Comparison of ENCODE assay signal across 1 cellular context in the genomic region with DNA sequence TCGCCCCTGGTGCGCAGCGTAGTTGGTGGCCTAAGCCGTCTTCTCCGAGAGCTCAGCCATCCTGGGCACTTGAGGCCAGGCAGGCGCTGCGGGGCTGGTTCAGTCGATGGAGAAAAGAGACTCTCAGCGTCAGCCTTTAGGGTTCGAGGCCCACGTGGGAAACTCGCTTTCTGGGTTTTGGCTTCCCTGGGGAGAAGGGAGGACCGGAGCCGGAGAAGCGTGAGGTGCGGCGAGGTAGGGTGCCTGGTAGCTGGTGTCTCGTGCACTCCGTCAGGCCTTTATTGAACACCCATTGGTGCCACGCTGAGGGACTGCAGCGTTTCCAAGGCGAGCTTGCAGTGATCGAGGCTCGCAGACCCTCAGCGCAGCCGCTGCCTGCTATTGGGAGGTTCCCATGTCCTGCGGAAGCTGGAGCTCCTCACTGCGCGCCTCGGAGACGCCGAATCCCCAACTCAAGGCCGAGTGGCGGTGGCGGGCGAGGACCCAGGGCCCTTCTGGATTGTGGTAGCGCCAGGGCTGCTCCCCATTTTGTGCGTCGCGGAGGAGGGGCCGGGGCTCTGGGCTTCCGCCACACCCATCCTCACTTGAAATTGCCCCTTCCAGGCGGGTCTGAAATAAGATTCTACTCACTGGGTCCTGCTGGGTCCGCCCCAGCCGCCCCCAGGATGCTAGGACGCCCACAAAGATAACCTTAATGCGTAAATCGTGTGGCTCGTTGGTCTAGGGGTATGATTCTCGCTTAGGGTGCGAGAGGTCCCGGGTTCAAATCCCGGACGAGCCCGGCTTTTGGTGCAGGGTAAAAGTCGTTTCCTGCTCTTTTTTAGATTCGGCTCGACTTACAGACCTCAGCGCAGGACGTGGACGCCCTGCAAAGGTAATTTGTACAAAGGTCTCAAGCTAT.
A peak's percentile ranks its signal among the peaks of the same experiment; 100 is the strongest.
TF ChIP-seq lines count a peak whose summit lies in the region.

No MANE protein-coding gene starts in this region.

TF ChIP-seq in K562, 482 proteins besides CTCF, POLR2A, EP300 and RAD21 (continues in another document):
- TF ChIP-seq, protein P1, sequence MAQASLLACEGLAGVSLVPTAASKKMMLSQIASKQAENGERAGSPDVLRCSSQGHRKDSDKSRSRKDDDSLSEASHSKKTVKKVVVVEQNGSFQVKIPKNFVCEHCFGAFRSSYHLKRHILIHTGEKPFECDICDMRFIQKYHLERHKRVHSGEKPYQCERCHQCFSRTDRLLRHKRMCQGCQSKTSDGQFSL (CRISPR knock-in tag; IDR thresholded peaks at IDR 0.05) = no peak
- TF ChIP-seq, protein P1 (tag; IDR thresholded peaks at IDR 0.05) = no peak
- TF ChIP-seq ARID3A (IDR thresholded peaks at IDR 0.05; ENCODE audit: borderline replicate concordance, low read depth, low read length) = no peak
- no peak for TF ChIP-seq ZNF780A (CRISPR knock-in tag; IDR thresholded peaks at IDR 0.05)
- TF ChIP-seq RERE (CRISPR knock-in tag; IDR thresholded peaks at IDR 0.05; ENCODE audit: borderline replicate concordance) = no peak
- TF ChIP-seq PRMT5 (CRISPR knock-in tag; IDR thresholded peaks at IDR 0.05) = 0 out of 2 replicates have a peak, but pooled peaks have one; percentile 37
- TF ChIP-seq ZFP36 (IDR thresholded peaks at IDR 0.05; ENCODE audit: low read depth, low read length, partially characterized antibody) = no peak
- no peak; the same call in 1 of the 2 replicates for TF ChIP-seq ELF1 (tag; IDR thresholded peaks at IDR 0.05)
- no peak for TF ChIP-seq ZNF197 (CRISPR knock-in tag; IDR thresholded peaks at IDR 0.05; ENCODE audit: low read depth)
- TF ChIP-seq PTTG1 (tag; IDR thresholded peaks at IDR 0.05; ENCODE audit: low read depth) = no peak
- TF ChIP-seq SLC30A9 (CRISPR knock-in tag; IDR thresholded peaks at IDR 0.05) = no peak
- no peak for TF ChIP-seq GABPB2 (CRISPR knock-in tag; conservative IDR thresholded peaks at IDR 0.05)
- no peak for TF ChIP-seq SRSF3 (IDR thresholded peaks at IDR 0.05; ENCODE audit: insufficient read depth, low read length)
- no peak for TF ChIP-seq CBX3 (IDR thresholded peaks at IDR 0.05; ENCODE audit: borderline replicate concordance in 1 of 2, low read length in 2 of 2)
- TF ChIP-seq IRF1 (CRISPR knock-in tag; IDR thresholded peaks at IDR 0.05; ENCODE audit: borderline replicate concordance) = no peak
- TF ChIP-seq DNMT1 (IDR thresholded peaks at IDR 0.05) = no peak
- no peak for TF ChIP-seq ELF4 (CRISPR knock-in tag; IDR thresholded peaks at IDR 0.05)
- no peak for TF ChIP-seq MCM5 (IDR thresholded peaks at IDR 0.05; ENCODE audit: low read depth)
- TF ChIP-seq, protein P2, sequence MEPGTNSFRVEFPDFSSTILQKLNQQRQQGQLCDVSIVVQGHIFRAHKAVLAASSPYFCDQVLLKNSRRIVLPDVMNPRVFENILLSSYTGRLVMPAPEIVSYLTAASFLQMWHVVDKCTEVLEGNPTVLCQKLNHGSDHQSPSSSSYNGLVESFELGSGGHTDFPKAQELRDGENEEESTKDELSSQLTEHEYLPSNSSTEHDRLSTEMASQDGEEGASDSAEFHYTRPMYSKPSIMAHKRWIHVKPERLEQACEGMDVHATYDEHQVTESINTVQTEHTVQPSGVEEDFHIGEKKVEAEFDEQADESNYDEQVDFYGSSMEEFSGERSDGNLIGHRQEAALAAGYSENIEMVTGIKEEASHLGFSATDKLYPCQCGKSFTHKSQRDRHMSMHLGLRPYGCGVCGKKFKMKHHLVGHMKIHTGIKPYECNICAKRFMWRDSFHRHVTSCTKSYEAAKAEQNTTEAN (CRISPR knock-in tag; IDR thresholded peaks at IDR 0.05) = no peak
- TF ChIP-seq HBP1 (CRISPR knock-in tag; IDR thresholded peaks at IDR 0.05) = no peak
- 0 out of 2 replicates have a peak, but pooled peaks have one; percentile 36 for TF ChIP-seq TCF7 (IDR thresholded peaks at IDR 0.05; ENCODE audit: borderline replicate concordance)
- TF ChIP-seq SIX5 (IDR thresholded peaks at IDR 0.05; ENCODE audit: borderline replicate concordance in 1 of 2, insufficient read depth in 1 of 2, low read depth in 1 of 2, low read length in 2 of 2) = no peak
- no peak for TF ChIP-seq KAT2B (IDR thresholded peaks at IDR 0.05; ENCODE audit: low read depth, low read length)
- 0 out of 2 replicates have a peak, but pooled peaks have one; percentile 14 for TF ChIP-seq HCFC1 (IDR thresholded peaks at IDR 0.05; ENCODE audit: low read depth, low read length)
- no peak for TF ChIP-seq ZBTB49 (CRISPR knock-in tag; IDR thresholded peaks at IDR 0.05; ENCODE audit: borderline replicate concordance)
- no peak for TF ChIP-seq DACH1 (IDR thresholded peaks at IDR 0.05; ENCODE audit: partially characterized antibody)
- no peak for TF ChIP-seq RBM25 (IDR thresholded peaks at IDR 0.05; ENCODE audit: low read depth, low read length, severe bottlenecking)
- TF ChIP-seq TEAD2 (tag; IDR thresholded peaks at IDR 0.05) = no peak
- TF ChIP-seq FOXM1 (IDR thresholded peaks at IDR 0.05; ENCODE audit: low read depth) = no peak
- TF ChIP-seq FOXM1 (CRISPR knock-in tag; IDR thresholded peaks at IDR 0.05; ENCODE audit: low read depth) = 0 out of 2 replicates have a peak, but pooled peaks have one; percentile 31
- no peak for TF ChIP-seq ZNF140 (CRISPR knock-in tag; IDR thresholded peaks at IDR 0.05)
- no peak for TF ChIP-seq SMAD1 (IDR thresholded peaks at IDR 0.05; ENCODE audit: low read depth, low read length, partially characterized antibody)
- no peak for TF ChIP-seq ZNF146 (CRISPR knock-in tag; IDR thresholded peaks at IDR 0.05; ENCODE audit: unreplicated experiment)
- TF ChIP-seq, protein P3, sequence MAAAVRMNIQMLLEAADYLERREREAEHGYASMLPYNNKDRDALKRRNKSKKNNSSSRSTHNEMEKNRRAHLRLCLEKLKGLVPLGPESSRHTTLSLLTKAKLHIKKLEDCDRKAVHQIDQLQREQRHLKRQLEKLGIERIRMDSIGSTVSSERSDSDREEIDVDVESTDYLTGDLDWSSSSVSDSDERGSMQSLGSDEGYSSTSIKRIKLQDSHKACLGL (CRISPR knock-in tag; IDR thresholded peaks at IDR 0.05; ENCODE audit: borderline replicate concordance, poor library complexity, severe bottlenecking) = no peak
- peak; percentile 51 for TF ChIP-seq ZNF592 (IDR thresholded peaks at IDR 0.05)
- TF ChIP-seq ZFP30 (CRISPR knock-in tag; IDR thresholded peaks at IDR 0.05; ENCODE audit: borderline replicate concordance) = no peak
- no peak for TF ChIP-seq ZNF77 (CRISPR knock-in tag; IDR thresholded peaks at IDR 0.05)
